7 cellular contexts compared by ENCODE assay signal in genomic region chr9:114612272-114612923, GRCh38. TPM values are rescaled to one million over a fixed set of nuclear protein-coding genes. Genes with fewer than 3 reads are reported as not detected.
DNase-seq lines count a peak whose midpoint lies in the region; ATAC-seq lines count a peak whose summit lies in the region.

No MANE protein-coding gene starts in this region.

- no peaks in the 10 kb centered on the region for H3K9me3 ChIP-seq in HUES48 (ENCODE audit: control insufficient read depth, insufficient read depth, low read length)
- H3K9me3 ChIP-seq in iPS-18a (ENCODE audit: control insufficient read depth, low read depth, low read length) = no peaks in the 10 kb centered on the region

- H3K27ac Mint-ChIP-seq in activated T-helper 1 cell treated with anti-CD3 and anti-CD28 coated beads, Interleukin-12 subunit alpha, Interleukin-12 subunit beta, Interleukin-2, Interleukin-4 antibody, amounts not matched to agents 30 ng/mL and 10 ng/mL and 1 ng/mL, durations not matched to agents 14 hours and 24 hours and 36 hours = peak overlapping the region; percentile 86
- peak overlapping the region; percentile 85 for H3K27ac Mint-ChIP-seq in stimulated activated naive CD8-positive, alpha-beta T cell treated with anti-CD3 and anti-CD28 coated beads, Interleukin-15, Interleukin-2, amounts not matched to agents 100 ng/mL and 50 ng/mL, for 24 hours

- H3K4me1 ChIP-seq in HUES48 (ENCODE audit: control insufficient read depth, insufficient read depth, low read length) (peaks cover 10% of the 10 kb centered on the region), iPS-18a (ENCODE audit: control insufficient read depth, low read depth, low read length) (peaks cover 25% of the 10 kb centered on the region)

- no peak overlapping the region for H3K27ac ChIP-seq in HUES48 (ENCODE audit: low read depth, low read length)
- no peak overlapping the region for H3K27ac ChIP-seq in iPS-18a (ENCODE audit: low read length)

- H3K27me3 Mint-ChIP-seq in activated T-helper 1 cell treated with anti-CD3 and anti-CD28 coated beads, Interleukin-12 subunit alpha, Interleukin-12 subunit beta, Interleukin-2, Interleukin-4 antibody, amounts not matched to agents 30 ng/mL and 10 ng/mL and 1 ng/mL, durations not matched to agents 14 hours and 24 hours and 36 hours (ENCODE audit: insufficient read depth) = peaks cover 2% of the 10 kb centered on the region
- H3K27me3 Mint-ChIP-seq in stimulated activated naive CD8-positive, alpha-beta T cell treated with anti-CD3 and anti-CD28 coated beads, Interleukin-15, Interleukin-2, amounts not matched to agents 100 ng/mL and 50 ng/mL, for 24 hours = no peaks in the 10 kb centered on the region

- H3K36me3 Mint-ChIP-seq in activated T-helper 1 cell treated with anti-CD3 and anti-CD28 coated beads, Interleukin-12 subunit alpha, Interleukin-12 subunit beta, Interleukin-2, Interleukin-4 antibody, amounts not matched to agents 30 ng/mL and 10 ng/mL and 1 ng/mL, durations not matched to agents 14 hours and 24 hours and 36 hours (ENCODE audit: low read depth) = peaks cover 14% of the 10 kb centered on the region
- peaks cover 18% of the 10 kb centered on the region for H3K36me3 Mint-ChIP-seq in stimulated activated naive CD8-positive, alpha-beta T cell treated with anti-CD3 and anti-CD28 coated beads, Interleukin-15, Interleukin-2, amounts not matched to agents 100 ng/mL and 50 ng/mL, for 24 hours (ENCODE audit: low read depth)

- H3K36me3 ChIP-seq in HUES48 (ENCODE audit: control insufficient read depth, insufficient read depth, low read length) (no peaks in the 10 kb centered on the region), iPS-18a (ENCODE audit: control insufficient read depth, low read depth, low read length) (no peaks in the 10 kb centered on the region)

- H3K4me1 Mint-ChIP-seq in activated T-helper 1 cell treated with anti-CD3 and anti-CD28 coated beads, Interleukin-12 subunit alpha, Interleukin-12 subunit beta, Interleukin-2, Interleukin-4 antibody, amounts not matched to agents 30 ng/mL and 10 ng/mL and 1 ng/mL, durations not matched to agents 14 hours and 24 hours and 36 hours (ENCODE audit: low read depth) = peaks cover 57% of the 10 kb centered on the region
- peaks cover 73% of the 10 kb centered on the region for H3K4me1 Mint-ChIP-seq in stimulated activated naive CD8-positive, alpha-beta T cell treated with anti-CD3 and anti-CD28 coated beads, Interleukin-15, Interleukin-2, amounts not matched to agents 100 ng/mL and 50 ng/mL, for 24 hours (ENCODE audit: low read depth)

- H3K4me3 ChIP-seq in HUES48 (ENCODE audit: low read depth, low read length) = peak overlapping the region; percentile 72; the same call in 1 of the 2 replicates
- H3K4me3 ChIP-seq in iPS-18a (ENCODE audit: low read length) = peak overlapping the region; percentile 64

- ATAC-seq in GM21423 (IDR thresholded peaks at IDR 0.05; ENCODE audit: unreplicated experiment) = no peak

- intact Hi-C loops in activated T-helper 1 cell treated with anti-CD3 and anti-CD28 coated beads, Interleukin-12 subunit alpha, Interleukin-12 subunit beta, Interleukin-2, Interleukin-4 antibody, amounts not matched to agents 30 ng/mL and 10 ng/mL and 1 ng/mL, durations not matched to agents 14 hours and 24 hours and 36 hours (cut with micrococcal nuclease) = loop anchor here (1.0 to 5.0 kb wide), 3 partner anchors 40 to 227 kb away; no protein-coding TSS in a partner anchor

- H3K9me3 Mint-ChIP-seq in activated T-helper 1 cell treated with anti-CD3 and anti-CD28 coated beads, Interleukin-12 subunit alpha, Interleukin-12 subunit beta, Interleukin-2, Interleukin-4 antibody, amounts not matched to agents 30 ng/mL and 10 ng/mL and 1 ng/mL, durations not matched to agents 14 hours and 24 hours and 36 hours = no peaks in the 10 kb centered on the region
- H3K9me3 Mint-ChIP-seq in stimulated activated naive CD8-positive, alpha-beta T cell treated with anti-CD3 and anti-CD28 coated beads, Interleukin-15, Interleukin-2, amounts not matched to agents 100 ng/mL and 50 ng/mL, for 24 hours = no peaks in the 10 kb centered on the region

- peak overlapping the region; percentile 89 for H3K4me3 Mint-ChIP-seq in activated T-helper 1 cell treated with anti-CD3 and anti-CD28 coated beads, Interleukin-12 subunit alpha, Interleukin-12 subunit beta, Interleukin-2, Interleukin-4 antibody, amounts not matched to agents 30 ng/mL and 10 ng/mL and 1 ng/mL, durations not matched to agents 14 hours and 24 hours and 36 hours
- peak overlapping the region; percentile 91 for H3K4me3 Mint-ChIP-seq in stimulated activated naive CD8-positive, alpha-beta T cell treated with anti-CD3 and anti-CD28 coated beads, Interleukin-15, Interleukin-2, amounts not matched to agents 100 ng/mL and 50 ng/mL, for 24 hours

- H3K9ac ChIP-seq in HUES48 (ENCODE audit: low read depth, low read length) = no peak overlapping the region; the same call in 1 of the 2 replicates
- H3K9ac ChIP-seq in iPS-18a (ENCODE audit: low read length) = peak overlapping the region; percentile 58

- peaks cover 8% of the 10 kb centered on the region for H3K27me3 ChIP-seq in HUES48 (ENCODE audit: control insufficient read depth, insufficient read depth, low read length)
- peaks cover 8% of the 10 kb centered on the region for H3K27me3 ChIP-seq in iPS-18a (ENCODE audit: control insufficient read depth, insufficient read depth, low read length)

- no peak for DNase-seq in activated T-helper 1 cell treated with anti-CD3 and anti-CD28 coated beads, Interleukin-12 subunit alpha, Interleukin-12 subunit beta, Interleukin-2, Interleukin-4 antibody, amounts not matched to agents 30 ng/mL and 10 ng/mL and 1 ng/mL, durations not matched to agents 14 hours and 24 hours and 36 hours (ENCODE audit: low spot score)
- DNase-seq in MV-4-11 (lab: John Stamatoyannopoulos, UW) = no peak
- DNase-seq in D341Med (ENCODE audit: low spot score) = no peak

RNA-seq across cellular contexts. Expression of gene TMEM268, which starts 1.3 kb away (rescaled TPM):
- 23.5 and 26.4 TPM in 2 replicates for total RNA-seq in activated T-helper 1 cell treated with anti-CD3 and anti-CD28 coated beads, Interleukin-12 subunit alpha, Interleukin-12 subunit beta, Interleukin-2, Interleukin-4 antibody, amounts not matched to agents 30 ng/mL and 10 ng/mL and 1 ng/mL, durations not matched to agents 14 hours and 24 hours and 36 hours

RNA-seq across cellular contexts. Expression of gene ATP6V1G1, which starts 24.8 kb away (rescaled TPM):
- 57.2 and 61.0 TPM in 2 replicates for total RNA-seq in activated T-helper 1 cell treated with anti-CD3 and anti-CD28 coated beads, Interleukin-12 subunit alpha, Interleukin-12 subunit beta, Interleukin-2, Interleukin-4 antibody, amounts not matched to agents 30 ng/mL and 10 ng/mL and 1 ng/mL, durations not matched to agents 14 hours and 24 hours and 36 hours

RNA-seq across cellular contexts. Expression of gene TEX53, which starts 45.2 kb away (rescaled TPM):
- total RNA-seq in activated T-helper 1 cell treated with anti-CD3 and anti-CD28 coated beads, Interleukin-12 subunit alpha, Interleukin-12 subunit beta, Interleukin-2, Interleukin-4 antibody, amounts not matched to agents 30 ng/mL and 10 ng/mL and 1 ng/mL, durations not matched to agents 14 hours and 24 hours and 36 hours = not detected in 2 replicates
